Comparison of ENCODE assay signal across 19 cellular contexts in genomic region chr2:239306274-239307220, GRCh38.
A peak's percentile ranks its signal among the peaks of the same experiment; 100 is the strongest.
DNase-seq lines count a peak whose midpoint lies in the region; ATAC-seq, FAIRE-seq and TF ChIP-seq lines count a peak whose summit lies in the region.
"Had no signal": no experiment of that assay in that cellular context is flagged by ENCODE, and none has a peak within 500 bp of the region (broad histone marks: within the 10 kb centered on the region; RNA-seq: fewer than 3 reads in every experiment).

No MANE protein-coding gene starts in this region.

- no peaks in the 10 kb centered on the region for H3K9me3 Mint-ChIP-seq in CD4-positive, CD25-positive, alpha-beta regulatory T cell
- H3K9me3 Mint-ChIP-seq in brain (no peaks in the 10 kb centered on the region), mesothelial cell of epicardium (no peaks in the 10 kb centered on the region)
- H3K9me3 Mint-ChIP-seq: activated CD4-positive, alpha-beta T cell treated with anti-CD3 and anti-CD28 coated beads, Interleukin-2, amount 10 ng/mL, durations not matched to agents 24 days and 14 days; activated naive CD8-positive, alpha-beta T cell treated with anti-CD3 and anti-CD28 coated beads, Interleukin-2, amount 10 ng/mL, durations not matched to agents 7 days and 5 days had no signal

- TF ChIP-seq CTCF in brain (conservative IDR thresholded peaks at IDR 0.05) (no peak), mesothelial cell of epicardium (IDR thresholded peaks at IDR 0.05; ENCODE audit: unreplicated experiment) (no peak), spleen (IDR thresholded peaks at IDR 0.05 in 8 of 11, conservative IDR thresholded peaks at IDR 0.05 in 3 of 11) (no peak)

- intact Hi-C loops in spleen (cut with DNase I; ENCODE audit: low total_unique reads): no loop called here

- no peaks in the 10 kb centered on the region for H3K27me3 Mint-ChIP-seq in CD4-positive, CD25-positive, alpha-beta regulatory T cell
- H3K27me3 Mint-ChIP-seq in brain: no peaks in the 10 kb centered on the region
- H3K27me3 Mint-ChIP-seq in mesothelial cell of epicardium (ENCODE audit: low read depth): no peaks in the 10 kb centered on the region
- H3K27me3 Mint-ChIP-seq: activated CD4-positive, alpha-beta T cell treated with anti-CD3 and anti-CD28 coated beads, Interleukin-2, amount 10 ng/mL, durations not matched to agents 24 days and 14 days; activated naive CD8-positive, alpha-beta T cell treated with anti-CD3 and anti-CD28 coated beads, Interleukin-2, amount 10 ng/mL, durations not matched to agents 7 days and 5 days had no signal

- H3K27ac ChIP-seq in CD4-positive, CD25-positive, alpha-beta regulatory T cell (ENCODE audit: insufficient read depth, low read length, poor library complexity, severe bottlenecking): no peak overlapping the region
- peak overlapping the region in 1 of 8 donors; percentile 2 for H3K27ac ChIP-seq in spleen
- H3K27ac ChIP-seq: parathyroid adenoma had no signal

- 90 to 97% (median 93%) methylated on average over 25 of the region's 25 CpGs for WGBS in spleen, 5 donors

- H3K4me3 Mint-ChIP-seq in CD4-positive, CD25-positive, alpha-beta regulatory T cell: no peak overlapping the region
- H3K4me3 Mint-ChIP-seq in brain (peak overlapping the region in 2 of 5 experiments; percentile 53 to 60), mesothelial cell of epicardium (no peak overlapping the region)
- H3K4me3 Mint-ChIP-seq: activated CD4-positive, alpha-beta T cell treated with anti-CD3 and anti-CD28 coated beads, Interleukin-2, amount 10 ng/mL, durations not matched to agents 24 days and 14 days; activated naive CD8-positive, alpha-beta T cell treated with anti-CD3 and anti-CD28 coated beads, Interleukin-2, amount 10 ng/mL, durations not matched to agents 7 days and 5 days had no signal

- H3K36me3 ChIP-seq in CD4-positive, CD25-positive, alpha-beta regulatory T cell (ENCODE audit: control insufficient read depth, insufficient read depth, low read length): no peaks in the 10 kb centered on the region
- H3K36me3 ChIP-seq in spleen: peaks cover 0 to 11% (median 0%) of the 10 kb centered on the region in 6 donors

- H3K27me3 ChIP-seq in CD4-positive, CD25-positive, alpha-beta regulatory T cell (ENCODE audit: control insufficient read depth, insufficient read depth, low read length): no peaks in the 10 kb centered on the region
- no peaks in the 10 kb centered on the region for H3K27me3 ChIP-seq in spleen (replicated peaks in 1 of 7)

- no peak for TF ChIP-seq POLR2A in spleen (IDR thresholded peaks at IDR 0.05)
- TF ChIP-seq POLR2A in GM12892 (IDR thresholded peaks at IDR 0.05; ENCODE audit: low read depth, low read length): no peak
- TF ChIP-seq POLR2A in GM12891 (IDR thresholded peaks at IDR 0.05; ENCODE audit: low read depth, low read length): no peak

- no peaks in the 10 kb centered on the region for H3K9me3 ChIP-seq in CD4-positive, CD25-positive, alpha-beta regulatory T cell (ENCODE audit: control insufficient read depth in 2 of 2, low read length in 2 of 2)
- no peaks in the 10 kb centered on the region for H3K9me3 ChIP-seq in spleen

- peaks cover 4 to 39% (median 26%) of the 10 kb centered on the region in 4 donors for H3K4me1 Mint-ChIP-seq in CD4-positive, CD25-positive, alpha-beta regulatory T cell
- H3K4me1 Mint-ChIP-seq in brain (peaks cover 92% of the 10 kb centered on the region), mesothelial cell of epicardium (peaks cover 53% of the 10 kb centered on the region)

- FAIRE-seq in GM12892 (lab: Jason Lieb, UNC): no peak
- no peak for FAIRE-seq in GM12891 (lab: Jason Lieb, UNC)
- FAIRE-seq: bronchial epithelial cell, GM12878 had no signal

- no peak overlapping the region for H3K4me3 ChIP-seq in CD4-positive, CD25-positive, alpha-beta regulatory T cell (ENCODE audit: low read depth, low read length)
- H3K4me3 ChIP-seq in spleen: no peak overlapping the region
- H3K4me3 ChIP-seq: GM12878 had no signal

- peak overlapping the region in 2 of 3 donors; percentile 57 to 78 for H3K27ac Mint-ChIP-seq in CD4-positive, CD25-positive, alpha-beta regulatory T cell
- H3K27ac Mint-ChIP-seq in brain (peak overlapping the region; percentile 40 to 89 (median 74)), mesothelial cell of epicardium (peak overlapping the region; percentile 2)
- H3K27ac Mint-ChIP-seq: activated CD4-positive, alpha-beta T cell treated with anti-CD3 and anti-CD28 coated beads, Interleukin-2, amount 10 ng/mL, durations not matched to agents 24 days and 14 days; activated naive CD8-positive, alpha-beta T cell treated with anti-CD3 and anti-CD28 coated beads, Interleukin-2, amount 10 ng/mL, durations not matched to agents 7 days and 5 days had no signal

- no peak for DNase-seq in CD4-positive, CD25-positive, alpha-beta regulatory T cell
- DNase-seq in mesothelial cell of epicardium (ENCODE audit: low spot score in 2 of 2, unreplicated experiment in 2 of 2): peak in 1 of 2 experiments; percentile 15
- peak; percentile 67 for DNase-seq in spleen
- DNase-seq in medulla oblongata (ENCODE audit: extremely low spot score): no peak
- DNase-seq in GM12892 (ENCODE audit: insufficient read length): no peak
- no peak for DNase-seq in GM12891 (ENCODE audit: insufficient read length, low spot score)
- DNase-seq: activated CD4-positive, alpha-beta T cell treated with anti-CD3 and anti-CD28 coated beads, Interleukin-2, amount 10 ng/mL, durations not matched to agents 24 days and 14 days; activated naive CD8-positive, alpha-beta T cell treated with anti-CD3 and anti-CD28 coated beads, Interleukin-2, amount 10 ng/mL, durations not matched to agents 7 days and 5 days; activated T-cell treated with anti-CD3 and anti-CD28 coated beads for 4 hours; islet precursor cell; NCI-H187; NCI-H510A; stimulated activated CD4-positive, alpha-beta T cell treated with anti-CD3 and anti-CD28 coated beads, Interleukin-15, amount 100 ng/mL, for 24 hours; stimulated activated naive CD8-positive, alpha-beta T cell treated with anti-CD3 and anti-CD28 coated beads, Interleukin-15, Interleukin-2, amounts not matched to agents 100 U/mL and 50 U/mL, for 24 hours had no signal

- peaks cover 13% of the 10 kb centered on the region for H3K36me3 Mint-ChIP-seq in CD4-positive, CD25-positive, alpha-beta regulatory T cell
- H3K36me3 Mint-ChIP-seq in brain (peaks cover 7% of the 10 kb centered on the region), mesothelial cell of epicardium (no peaks in the 10 kb centered on the region)
- H3K36me3 Mint-ChIP-seq: activated naive CD8-positive, alpha-beta T cell treated with anti-CD3 and anti-CD28 coated beads, Interleukin-2, amount 10 ng/mL, durations not matched to agents 7 days and 5 days had no signal

- H3K4me1 ChIP-seq in CD4-positive, CD25-positive, alpha-beta regulatory T cell (ENCODE audit: control insufficient read depth, insufficient read depth, low read length, poor library complexity, severe bottlenecking): peaks cover 13% of the 10 kb centered on the region
- peaks cover 10 to 99% (median 63%) of the 10 kb centered on the region in 6 donors for H3K4me1 ChIP-seq in spleen
- H3K4me1 ChIP-seq: parathyroid adenoma had no signal

- no peak for ATAC-seq in CD4-positive, CD25-positive, alpha-beta regulatory T cell (ENCODE audit: low read depth in 2 of 2)
- ATAC-seq in HG03095 (IDR thresholded peaks at IDR 0.05; ENCODE audit: unreplicated experiment): no peak
- ATAC-seq: GM12878; stimulated activated naive CD8-positive, alpha-beta T cell treated with anti-CD3 and anti-CD28 coated beads, Interleukin-15, Interleukin-2, amounts not matched to agents 100 U/mL and 50 U/mL, for 24 hours had no signal

TF ChIP-seq in GM12891, 5 proteins besides CTCF, POLR2A, EP300 and RAD21:
- TF ChIP-seq SPI1 (IDR thresholded peaks at IDR 0.05; ENCODE audit: low read depth, low read length): no peak

Comparison
In these comparisons a context has a peak if more than half of its experiments do, and no peak if none do; other contexts are left out.
1. H3K27ac Mint-ChIP-seq: peak in every context shown above with its lines; median percentile 74 in brain; 68 in CD4-positive, CD25-positive, alpha-beta regulatory T cell; 2 in mesothelial cell of epicardium.